8 cellular contexts compared by ENCODE assay signal in genomic region chr1:42936309-42937078, GRCh38. TPM values are rescaled to one million over a fixed set of nuclear protein-coding genes. Genes with fewer than 3 reads are reported as not detected.
A peak's percentile ranks its signal among the peaks of the same experiment; 100 is the strongest.
DNase-seq lines count a peak whose midpoint lies in the region; ATAC-seq and TF ChIP-seq lines count a peak whose summit lies in the region.

No MANE protein-coding gene starts in this region.

- intact Hi-C loops in sciatic nerve (cut with DNase I), result no loop called here

- peak; percentile 83 for ATAC-seq in sciatic nerve
- ATAC-seq in HG02870 (IDR thresholded peaks at IDR 0.05; ENCODE audit: unreplicated experiment), result no peak
- ATAC-seq in GM21423 (IDR thresholded peaks at IDR 0.05; ENCODE audit: unreplicated experiment), result no peak

- H3K4me3 ChIP-seq in epithelial cell of esophagus (ENCODE audit: low read length), result peak overlapping the region; percentile 1

- no peak for TF ChIP-seq CTCF in epithelial cell of esophagus (IDR thresholded peaks at IDR 0.05; ENCODE audit: insufficient read depth, low read depth, low read length, missing control alignments)

- DNase-seq in HT1080 (ENCODE audit: low read depth) (peak; percentile 89), T1000 (lab: John Stamatoyannopoulos, UW) (peak; percentile 70), epithelial cell of esophagus (ENCODE audit: low read depth) (peak; percentile 90), sciatic nerve (ENCODE audit: low spot score) (peak; percentile 87), RKO (ENCODE audit: low spot score) (no peak), NCI-H82 (lab: John Stamatoyannopoulos, UW) (no peak)

RNA-seq across cellular contexts. Expression of gene SLC2A1, which starts 22.2 kb away (rescaled TPM):
- 166 and 204 TPM in 2 replicates for total RNA-seq in HT1080 (2014; rRNA removed; shearing (Covaris generic))
- 199 and 260 TPM in 2 replicates for polyA plus RNA-seq in HT1080 (2015; cell fraction: cytosol; rRNA removed)
- 463 and 503 TPM in 2 replicates for polyA plus RNA-seq in HT1080 (2015; cell fraction: nucleus; rRNA removed)
- 968 TPM for total RNA-seq in sciatic nerve

Comparison
In these comparisons a context has a peak if more than half of its experiments do, and no peak if none do; other contexts are left out.
1. DNase-seq: peak in HT1080 (single experiment), T1000 (single experiment), epithelial cell of esophagus (single experiment) and sciatic nerve (single experiment); none in RKO (single experiment) and NCI-H82 (single experiment).